ENCODE assay signal across 23 cellular contexts in the genomic region with DNA sequence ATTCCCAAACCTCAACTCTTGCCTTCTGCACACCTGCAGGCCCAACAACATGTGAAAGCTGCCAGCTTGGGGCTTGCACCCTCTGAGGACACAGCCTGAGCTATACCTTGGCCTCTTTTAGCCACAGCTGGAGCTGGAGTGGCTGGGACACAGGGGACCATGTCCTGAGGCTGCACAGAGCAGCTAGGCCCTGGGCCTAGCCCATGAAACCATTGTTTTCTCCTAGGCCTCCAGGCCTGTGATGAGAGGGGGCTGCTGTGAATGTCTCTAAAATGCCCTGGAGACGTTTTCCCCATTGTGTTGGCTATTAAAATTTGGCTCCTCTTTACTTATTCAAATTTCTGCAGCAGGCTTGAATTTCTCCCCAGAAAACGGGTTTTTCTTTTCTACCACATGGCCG. TPM values are rescaled to one million over a fixed set of nuclear protein-coding genes. Genes with fewer than 3 reads are reported as not detected.
DNase-seq lines count a peak whose midpoint lies in the region; ATAC-seq, FAIRE-seq and TF ChIP-seq lines count a peak whose summit lies in the region.
"Had no signal": no experiment of that assay in that cellular context is flagged by ENCODE, and none has a peak within 500 bp of the region (broad histone marks: within the 10 kb centered on the region; RNA-seq: fewer than 3 reads in every experiment).

No MANE protein-coding gene starts in this region.

- no peak overlapping the region for H3K27ac Mint-ChIP-seq in endodermal cell
- no peak overlapping the region for H3K27ac Mint-ChIP-seq in activated naive CD4-positive, alpha-beta T cell treated with anti-CD3 and anti-CD28 coated beads, Interleukin-2, amount 50 U/mL, for 72 hours
- H3K27ac Mint-ChIP-seq: CD4-positive, alpha-beta T cell; CD8-positive, alpha-beta T cell had no signal

- FAIRE-seq in A549 (lab: Jason Lieb, UNC), result no peak
- FAIRE-seq: D721Med, G401.6, GM12891, GM18507 had no signal

- no peak overlapping the region for H3K4me3 ChIP-seq in A549
- H3K4me3 ChIP-seq in HEK293 (ENCODE audit: low read depth, low read length), result no peak overlapping the region
- peak overlapping the region; percentile 36 for H3K4me3 ChIP-seq in endodermal cell (ENCODE audit: low read length)
- no peak overlapping the region for H3K4me3 ChIP-seq in neutrophil (ENCODE audit: low read depth in 1 of 2, low read length in 1 of 2)

- no peak for TF ChIP-seq EP300 in A549 (IDR thresholded peaks at IDR 0.05)

- TF ChIP-seq CTCF in A549 (IDR thresholded peaks at IDR 0.05), result no peak
- TF ChIP-seq CTCF in HEK293 (tag by site-specific recombination; IDR thresholded peaks at IDR 0.05), result no peak
- no peak for TF ChIP-seq CTCF in endodermal cell (conservative IDR thresholded peaks at IDR 0.05)
- no peak for TF ChIP-seq CTCF in neutrophil (IDR thresholded peaks at IDR 0.05)

- H3K4me2 ChIP-seq in A549, result no peak overlapping the region

- H3K27ac ChIP-seq in A549 (no peak overlapping the region), HEK293 (ENCODE audit: extremely low read depth, low read depth, low read length) (no peak overlapping the region), endodermal cell (ENCODE audit: low read depth, low read length) (no peak overlapping the region), neutrophil (peak overlapping the region; percentile 85)
- H3K27ac ChIP-seq: 22Rv1; BLaER1 treated with 17β-estradiol and CSF1 and Interleukin-3, amounts not matched to agents 10 nM and 100 nM; C4-2B had no signal

- POLR2A ChIA-PET in A549 (lab: Yijun Ruan, JAX), result no interaction called here
- POLR2A ChIA-PET in HEK293 (lab: Yijun Ruan, JAX), result no interaction called here

- H3K4me1 Mint-ChIP-seq in endodermal cell, result no peaks in the 10 kb centered on the region

- no peaks in the 10 kb centered on the region; a peak in 1 of 3 replicates for H3K36me3 ChIP-seq in HEK293 (ENCODE audit: control insufficient read depth in 2 of 2, insufficient read depth in 1 of 2, low read length in 2 of 2)
- peaks cover 56% of the 10 kb centered on the region for H3K36me3 ChIP-seq in endodermal cell (ENCODE audit: control insufficient read depth, insufficient read depth, low read length)
- H3K36me3 ChIP-seq in neutrophil, result no peaks in the 10 kb centered on the region
- H3K36me3 ChIP-seq: BE2C had no signal

- TF ChIP-seq RAD21 in A549 (conservative IDR thresholded peaks at IDR 0.05 in 1 of 2, IDR thresholded peaks at IDR 0.05 in 1 of 2), result no peak

- CTCF ChIA-PET in A549 (lab: Yijun Ruan, JAX), result no interaction called here
- CTCF ChIA-PET in HEK293 (lab: Yijun Ruan, JAX), result no interaction called here

- H3K27me3 ChIP-seq in endodermal cell (ENCODE audit: control insufficient read depth, insufficient read depth, low read length, poor library complexity, severe bottlenecking), result no peaks in the 10 kb centered on the region
- H3K27me3 ChIP-seq in neutrophil, result no peaks in the 10 kb centered on the region
- H3K27me3 ChIP-seq: BE2C; BLaER1 treated with 17β-estradiol and CSF1 and Interleukin-3, amounts not matched to agents 10 nM and 100 nM had no signal

- intact Hi-C loops in posterior vena cava (cut with DNase I), result no loop called here

- no peak overlapping the region for H3K9ac ChIP-seq in endodermal cell (ENCODE audit: extremely low read depth, low read length, poor library complexity, severe bottlenecking)
- H3K9ac ChIP-seq: BLaER1 treated with 17β-estradiol and CSF1 and Interleukin-3, amounts not matched to agents 10 nM and 100 nM had no signal

- peaks cover 96% of the 10 kb centered on the region for H3K36me3 Mint-ChIP-seq in endodermal cell (ENCODE audit: low read depth)
- peaks cover 44 to 76% of the 10 kb centered on the region in 2 donors for H3K36me3 Mint-ChIP-seq in activated naive CD4-positive, alpha-beta T cell treated with anti-CD3 and anti-CD28 coated beads, Interleukin-2, amount 50 U/mL, for 72 hours

- WGBS in A549 (ENCODE audit: missing lambda C conversion rate), result 19% methylated on average over 3 of the region's 3 CpGs
- WGBS in endodermal cell (ENCODE audit: insufficient coverage in 1 of 2, insufficient read length in 1 of 2), 2 experiments, result 85 to 97% methylated on average over 3 of the region's 3 CpGs

- H3K27me3 Mint-ChIP-seq in endodermal cell (ENCODE audit: insufficient read depth), result no peaks in the 10 kb centered on the region
- H3K27me3 Mint-ChIP-seq: CD4-positive, alpha-beta T cell had no signal

- TF ChIP-seq POLR2A in A549 (IDR thresholded peaks at IDR 0.05; ENCODE audit: low read length), result no peak

- DNase-seq in A549 (ENCODE audit: low read depth in 1 of 2, low spot score in 1 of 2), result no peak
- no peak for DNase-seq in endodermal cell
- no peak for DNase-seq in posterior vena cava (ENCODE audit: low spot score)
- no peak for DNase-seq in activated naive CD4-positive, alpha-beta T cell treated with anti-CD3 and anti-CD28 coated beads, Interleukin-2, amount 50 U/mL, for 72 hours (ENCODE audit: low spot score in 2 of 2)
- DNase-seq in HuH-7.5 (ENCODE audit: low spot score), result no peak
- DNase-seq: ACHN; BE2C; Caco-2; Calu3; CD4-positive, alpha-beta T cell; CD8-positive, alpha-beta T cell; DMS79 treated with DMSO at 0.1 percent for 48 hours; GF-D8 had no signal

- H3K9me3 Mint-ChIP-seq in endodermal cell, result peaks cover 76% of the 10 kb centered on the region
- peaks cover 13 to 35% of the 10 kb centered on the region in 2 donors for H3K9me3 Mint-ChIP-seq in activated naive CD4-positive, alpha-beta T cell treated with anti-CD3 and anti-CD28 coated beads, Interleukin-2, amount 50 U/mL, for 72 hours

- ATAC-seq in A549, result no peak
- ATAC-seq in activated naive CD4-positive, alpha-beta T cell treated with anti-CD3 and anti-CD28 coated beads, Interleukin-2, amount 50 U/mL, for 72 hours, result no peak
- ATAC-seq: CD8-positive, alpha-beta T cell had no signal

- H3K9me3 ChIP-seq in A549 (no peaks in the 10 kb centered on the region), HEK293 (ENCODE audit: control insufficient read depth, insufficient read depth, low read depth, low read length) (no peaks in the 10 kb centered on the region), endodermal cell (ENCODE audit: control insufficient read depth, low read length) (peaks cover 61% of the 10 kb centered on the region), neutrophil (peaks cover 9% of the 10 kb centered on the region)
- H3K9me3 ChIP-seq: BE2C had no signal

- no peaks in the 10 kb centered on the region for H3K4me1 ChIP-seq in A549
- no peaks in the 10 kb centered on the region for H3K4me1 ChIP-seq in HEK293 (ENCODE audit: control insufficient read depth, insufficient read depth, low read length)
- H3K4me1 ChIP-seq in endodermal cell (ENCODE audit: control insufficient read depth, insufficient read depth, low read length), result no peaks in the 10 kb centered on the region
- peaks cover 16 to 32% of the 10 kb centered on the region in 2 experiments for H3K4me1 ChIP-seq in neutrophil (ENCODE audit: control insufficient read depth in 1 of 2, insufficient read depth in 1 of 2, low read depth in 1 of 2, low read length in 1 of 2)
- H3K4me1 ChIP-seq: BE2C, Caco-2 had no signal

- no peak overlapping the region for H3K4me3 Mint-ChIP-seq in endodermal cell
- H3K4me3 Mint-ChIP-seq: CD4-positive, alpha-beta T cell; CD8-positive, alpha-beta T cell had no signal

TF ChIP-seq in A549, 52 proteins besides CTCF, POLR2A, EP300 and RAD21 (continues in another document):
- TF ChIP-seq ZFP36 (IDR thresholded peaks at IDR 0.05; ENCODE audit: borderline replicate concordance, partially characterized antibody) (peak; percentile 64), RNF2 (IDR thresholded peaks at IDR 0.05; ENCODE audit: borderline replicate concordance, low read depth) (no peak)

TF ChIP-seq in HEK293, 187 proteins besides CTCF, POLR2A, EP300 and RAD21:
- peak; percentile 40; the same call in 1 of the 2 replicates for TF ChIP-seq TRIM28 (IDR thresholded peaks at IDR 0.05; ENCODE audit: borderline replicate concordance, low read length)
- no peak for TF ChIP-seq ZNF324 (tag by site-specific recombination; IDR thresholded peaks at IDR 0.05)
- peak; percentile 86 for TF ChIP-seq ZNF585B (tag by site-specific recombination; IDR thresholded peaks at IDR 0.05)
TF ChIP-seq in HEK293: peak in this region for 2.

RNA-seq across cellular contexts. Expression of gene ZKSCAN7, which starts 7.2 kb away (rescaled TPM):
- polyA plus RNA-seq in A549 (2011; rRNA removed) (not detected in 2 replicates), A549 (2017; fragmentation: RNase III; extraction: RNeasy Plus Mini Kit Qiagen cat#74134 plus additional on column Dnase treatment) (not detected in 3 replicates)
- polyA plus RNA-seq in A549 (2012; cell fraction: cytosol; rRNA removed), result not detected in 2 replicates
- polyA plus RNA-seq in A549 (2012; cell fraction: nucleus; rRNA removed), result not detected in 2 replicates
- polyA minus RNA-seq in A549 (2011; rRNA and poly(A)+ RNA removed), result not detected in 2 replicates
- total RNA-seq in endodermal cell (10 to 100 TPM; 11.0 to 15.5 TPM), posterior vena cava (1 to 10 TPM; 2.3 to 3.9 TPM)
- 14.0 TPM for polyA plus RNA-seq in endodermal cell (2013, experiment 1 of 2)
- 13.0 TPM for polyA plus RNA-seq in endodermal cell (2013, experiment 2 of 2)
- total RNA-seq in activated naive CD4-positive, alpha-beta T cell treated with anti-CD3 and anti-CD28 coated beads, Interleukin-2, amount 50 U/mL, for 72 hours, result 1 to 10 TPM in 1 of 2 donors, under 1 TPM in 1; 0.97 to 2.4 TPM
- total RNA-seq: A172, Caco-2 had no signal

RNA-seq across cellular contexts. Expression of gene ZNF660, which starts 22.6 kb away (rescaled TPM):
- not detected in 2 replicates for polyA plus RNA-seq in A549 (2011; rRNA removed)
- polyA plus RNA-seq in A549 (2012; cell fraction: cytosol; rRNA removed), result not detected in 2 replicates
- polyA plus RNA-seq in A549 (2012; cell fraction: nucleus; rRNA removed), result not detected in 2 replicates
- not detected in 3 replicates for polyA plus RNA-seq in A549 (2017; fragmentation: RNase III; extraction: RNeasy Plus Mini Kit Qiagen cat#74134 plus additional on column Dnase treatment)
- polyA minus RNA-seq in A549 (2011; rRNA and poly(A)+ RNA removed), result not detected in 2 replicates
- total RNA-seq in endodermal cell, result 10 to 100 TPM; 18.1 to 19.9 TPM
- 10.3 TPM for polyA plus RNA-seq in endodermal cell (2013, experiment 1 of 2)
- polyA plus RNA-seq in endodermal cell (2013, experiment 2 of 2), result 8.7 TPM
- total RNA-seq in posterior vena cava, result 1 to 10 TPM; 6.2 to 7.7 TPM
- 1 to 10 TPM in 1 of 2 donors, under 1 TPM in 1; 0.23 to 1.1 TPM for total RNA-seq in activated naive CD4-positive, alpha-beta T cell treated with anti-CD3 and anti-CD28 coated beads, Interleukin-2, amount 50 U/mL, for 72 hours
- total RNA-seq: A172, Caco-2 had no signal
